In the genomic region with DNA sequence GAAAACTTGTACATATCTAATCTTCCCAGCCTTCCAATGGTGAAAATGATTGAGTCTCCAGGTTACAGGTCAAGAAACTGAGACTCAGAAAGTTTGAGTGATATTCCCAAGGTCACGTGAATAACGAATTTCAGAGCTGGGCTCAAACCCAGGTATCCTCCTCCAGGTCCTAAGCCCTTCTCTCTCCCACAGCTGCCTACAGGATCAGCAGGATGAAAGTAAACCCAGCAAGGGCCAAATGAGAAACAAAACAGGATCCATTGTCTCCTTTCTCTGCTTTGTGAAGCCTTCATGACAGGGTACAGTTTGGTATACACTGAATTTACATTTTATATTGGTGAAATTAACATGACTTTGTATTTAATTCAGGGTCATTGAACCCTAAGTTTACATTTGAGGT, we compare ENCODE assay signal across 22 cellular contexts.
"Had no signal": no experiment of that assay in that cellular context is flagged by ENCODE, and none has a peak within 500 bp of the region (broad histone marks: within the 10 kb centered on the region; RNA-seq: fewer than 3 reads in every experiment).

No MANE protein-coding gene starts in this region.

- H3K36me3 ChIP-seq: Peyer's patch, SJCRH30 had no signal

- H3K4me3 ChIP-seq: PC-9, Peyer's patch, SJCRH30 had no signal

- H3K4me1 ChIP-seq: SJCRH30 had no signal

- H3K27me3 ChIP-seq: Peyer's patch, SJCRH30 had no signal

- H3K9me3 ChIP-seq: Peyer's patch, SJCRH30 had no signal

- H3K27ac ChIP-seq: HL-60, PC-9, Peyer's patch, SJCRH30 had no signal

- DNase-seq: KBM-7, MV-4-11, NCI-H1048, NCI-H1105 treated with DMSO at 0.1 percent for 48 hours, NCI-H1417 treated with DMSO at 0.1 percent for 48 hours, NCI-H1694, NCI-H187 treated with DMSO at 0.1 percent for 48 hours, NCI-H2029 treated with DMSO at 0.1 percent for 48 hours, NCI-H2107, NCI-H2227 treated with DMSO at 0.1 percent for 48 hours, NCI-H524, NCI-H526 treated with DMSO at 0.1 percent for 48 hours, NCI-H774, OCI-M1, PC-9, Peyer's patch, SHP77 treated with DMSO at 0.1 percent for 48 hours, SJCRH30, T-helper 1 cell had no signal

- ATAC-seq: Right ventricle myocardium inferior, SK-N-SH treated with all-trans-retinoic acid at 6 μM for 48 hours had no signal
